Comparison of ENCODE assay signal across 8 cellular contexts in the genomic region with DNA sequence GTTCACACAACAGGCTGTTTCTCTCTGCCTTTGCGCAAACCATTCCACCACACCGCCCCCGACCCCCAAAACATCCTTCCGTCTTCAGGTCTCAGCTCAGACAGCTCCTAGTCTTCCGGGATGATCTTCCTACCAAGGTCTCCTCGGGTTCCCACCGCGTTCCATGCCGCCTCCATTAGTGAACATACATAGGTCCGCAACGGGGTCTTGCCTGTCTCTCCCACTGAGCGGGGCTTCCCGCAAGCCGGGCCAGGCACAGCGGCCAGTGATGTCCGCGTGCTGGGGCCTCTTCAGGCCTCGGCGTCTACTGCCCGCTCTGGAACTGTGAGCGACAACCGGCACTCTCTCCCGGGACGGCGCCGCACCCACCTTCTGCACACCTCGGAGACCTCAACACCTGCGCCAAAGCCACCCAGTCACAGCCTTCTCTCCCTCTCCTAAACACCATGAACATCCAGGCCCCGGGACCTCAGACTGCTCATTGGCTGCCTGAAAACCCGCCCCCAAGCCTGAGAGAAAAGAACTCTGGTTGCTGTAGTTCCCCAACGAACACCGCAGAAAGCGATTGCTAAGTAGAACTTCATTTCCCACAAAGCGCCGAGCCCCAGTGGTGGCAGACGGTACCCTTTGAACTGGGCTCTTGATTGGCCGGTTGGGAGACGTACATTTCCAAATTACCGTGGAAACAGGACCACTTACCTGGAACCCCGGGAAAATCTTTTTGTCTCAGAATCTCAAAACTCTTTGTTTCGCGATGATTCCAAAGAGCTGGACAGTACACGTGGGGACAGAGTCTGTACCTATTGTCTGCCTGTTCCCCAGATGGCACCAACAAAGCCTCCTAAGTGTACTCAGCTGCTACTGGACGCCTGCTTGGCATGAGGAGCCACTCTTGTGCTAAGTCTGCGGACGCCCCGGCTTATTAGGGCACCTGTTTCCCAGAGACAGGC. TPM values are rescaled to one million over a fixed set of nuclear protein-coding genes. Genes with fewer than 3 reads are reported as not detected.
DNase-seq lines count a peak whose midpoint lies in the region; TF ChIP-seq lines count a peak whose summit lies in the region.

No MANE protein-coding gene starts in this region.

- H4K20me1 ChIP-seq in hepatocyte (ENCODE audit: insufficient read depth, poor library complexity, severe bottlenecking): no peaks in the 10 kb centered on the region

- no peaks in the 10 kb centered on the region for H3K4me1 ChIP-seq in ascending aorta
- no peaks in the 10 kb centered on the region for H3K4me1 ChIP-seq in hepatocyte (ENCODE audit: insufficient read depth)
- H3K4me1 ChIP-seq in vagina: peaks cover 18% of the 10 kb centered on the region

- H3K27me3 ChIP-seq in H7 (ENCODE audit: control insufficient read depth, insufficient read depth, low read length) (no peaks in the 10 kb centered on the region), ascending aorta (no peaks in the 10 kb centered on the region), hepatocyte (no peaks in the 10 kb centered on the region), vagina (no peaks in the 10 kb centered on the region)

- in situ Hi-C loops in G401 (cut with HindIII; ENCODE audit: low sequenced_read_pairs): no loop called here

- H3K36me3 ChIP-seq in H7 (replicated peaks; ENCODE audit: control insufficient read depth, insufficient read depth, low read length) (no peaks in the 10 kb centered on the region), ascending aorta (peaks cover 35 to 38% of the 10 kb centered on the region in 2 donors), hepatocyte (replicated peaks; ENCODE audit: insufficient read depth, low read depth) (no peaks in the 10 kb centered on the region), vagina (peaks cover 0 to 36% of the 10 kb centered on the region in 2 donors)

- H3K4me2 ChIP-seq in hepatocyte: peak overlapping the region; percentile 89

- H3K27ac ChIP-seq in ascending aorta: peak overlapping the region; percentile 60 to 72
- peak overlapping the region; percentile 21 for H3K27ac ChIP-seq in hepatocyte
- peak overlapping the region; percentile 47 for H3K27ac ChIP-seq in vagina

- no peak for TF ChIP-seq POLR2A in vagina (IDR thresholded peaks at IDR 0.05)

- 8% methylated on average over 47 of the region's 47 CpGs for WGBS in hepatocyte (ENCODE audit: low lambda C conversion rate, missing lambda C conversion rate)

- H3K9me2 ChIP-seq in hepatocyte (replicated peaks; ENCODE audit: insufficient read depth): no peaks in the 10 kb centered on the region

- DNase-seq in G401 (ENCODE audit: low spot score) (peak; percentile 99), H7 (peak; percentile 96), NCI-H1092 treated with DMSO at 0.1 percent for 48 hours (lab: John Stamatoyannopoulos, UW) (peak; percentile 92), T-helper 1 cell (peak; percentile 77 to 91 (median 84)), ascending aorta (ENCODE audit: low spot score in 2 of 2) (peak; percentile 84 to 96), hepatocyte (ENCODE audit: low spot score) (peak; percentile 95), putamen (ENCODE audit: low spot score) (peak; percentile 97), vagina (ENCODE audit: extremely low spot score in 2 of 2) (no peak)

- intact Hi-C loops in ascending aorta (cut with DNase I) (loop anchor here (1.0 kb wide), 2 partner anchors 9 to 22 kb away; a partner anchor contains a TSS), vagina (cut with DNase I) (no loop called here)

- H3K9me3 ChIP-seq in ascending aorta: no peaks in the 10 kb centered on the region
- no peaks in the 10 kb centered on the region for H3K9me3 ChIP-seq in hepatocyte (ENCODE audit: low read depth)
- H3K9me3 ChIP-seq in vagina: no peaks in the 10 kb centered on the region

- TF ChIP-seq CTCF in ascending aorta (IDR thresholded peaks at IDR 0.05) (no peak), hepatocyte (IDR thresholded peaks at IDR 0.05; ENCODE audit: poor library complexity) (no peak), vagina (IDR thresholded peaks at IDR 0.05) (no peak)

- H3K79me2 ChIP-seq in hepatocyte: peaks cover 6% of the 10 kb centered on the region

- H3K4me3 ChIP-seq in H7 (ENCODE audit: insufficient read depth, low read depth, low read length) (peak overlapping the region; percentile 81), ascending aorta (peak overlapping the region; percentile 86 to 87), hepatocyte (peak overlapping the region; percentile 34), vagina (peak overlapping the region; percentile 64 to 67)

- H2AFZ ChIP-seq in hepatocyte: peak overlapping the region; percentile 69

RNA-seq across cellular contexts. Expression of a gene that starts 9.5 kb away (rescaled TPM):
- 11.8 and 12.9 TPM in 2 replicates for total RNA-seq in G401 (2014; rRNA removed; shearing (Covaris generic))
- total RNA-seq in H7 (2014; rRNA removed; shearing (Covaris generic)): 5.4 and 6.9 TPM in 2 replicates
- total RNA-seq in ascending aorta: 34.7 TPM
- total RNA-seq in hepatocyte: 10.5 and 12.2 TPM in 2 replicates
- 25.7 and 28.0 TPM in 2 replicates for polyA plus RNA-seq in hepatocyte
- 5.6 TPM for total RNA-seq in vagina

RNA-seq across cellular contexts. Expression of a gene that starts 21.8 kb away (rescaled TPM):
- total RNA-seq in G401 (2014; rRNA removed; shearing (Covaris generic)): 505 and 527 TPM in 2 replicates
- 376 and 414 TPM in 2 replicates for total RNA-seq in H7 (2014; rRNA removed; shearing (Covaris generic))
- total RNA-seq in ascending aorta: 92.1 TPM
- 104 and 126 TPM in 2 replicates for total RNA-seq in hepatocyte
- 69.6 and 79.4 TPM in 2 replicates for polyA plus RNA-seq in hepatocyte
- 180 TPM for total RNA-seq in vagina

RNA-seq across cellular contexts. Expression of a gene that starts 45.8 kb away (rescaled TPM):
- total RNA-seq in G401 (2014; rRNA removed; shearing (Covaris generic)): 0.74 TPM in 1 of 2 replicates, not detected in the other
- total RNA-seq in H7 (2014; rRNA removed; shearing (Covaris generic)): not detected in 2 replicates
- total RNA-seq in ascending aorta: not detected
- not detected in 2 replicates for total RNA-seq in hepatocyte
- polyA plus RNA-seq in hepatocyte: not detected in 2 replicates
- total RNA-seq in vagina: not detected

Comparison
In these comparisons a context has a peak if more than half of its experiments do, and no peak if none do; other contexts are left out.
1. DNase-seq: peak in G401 (single experiment), H7 (single experiment), NCI-H1092 treated with DMSO at 0.1 percent for 48 hours (single experiment), T-helper 1 cell (5 of 5), ascending aorta (2 of 2), hepatocyte (single experiment) and putamen (single experiment); none in vagina (0 of 2).
2. H3K4me3 ChIP-seq: peak in every context shown above with its lines; median percentile 86 in ascending aorta; 81 in H7; 66 in vagina; 34 in hepatocyte.
3. Peak in every context shown above with its lines, with median percentiles within 50 percentile points of each other: H3K27ac ChIP-seq.